In the genomic region with DNA sequence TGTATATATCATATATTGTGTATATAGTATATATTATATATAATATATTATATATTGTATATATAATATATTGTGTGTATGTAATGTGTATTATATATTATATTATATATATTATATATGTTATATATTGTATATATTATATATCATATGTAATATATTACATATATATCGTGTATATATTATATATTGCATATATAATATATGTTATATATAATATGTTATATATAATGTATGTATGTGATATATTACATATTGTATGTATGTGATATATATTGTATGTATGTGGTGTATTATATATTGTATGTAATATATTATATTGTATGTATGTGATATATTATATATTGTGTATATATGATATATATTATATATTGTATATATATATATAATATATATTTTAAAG, we compare ENCODE assay signal across 30 cellular contexts. TPM values are rescaled to one million over a fixed set of nuclear protein-coding genes. Genes with fewer than 3 reads are reported as not detected.
"Had no signal": no experiment of that assay in that cellular context is flagged by ENCODE, and none has a peak within 500 bp of the region (broad histone marks: within the 10 kb centered on the region; RNA-seq: fewer than 3 reads in every experiment).

No MANE protein-coding gene starts in this region.

- H3K27me3 ChIP-seq: body of pancreas, colonic mucosa, esophagus muscularis mucosa, foreskin keratinocyte, gastroesophageal sphincter had no signal

- H3K4me3 Mint-ChIP-seq: activated B cell treated with CpG ODN at 0.5 μM for 24 hours; activated CD8-positive, alpha-beta T cell treated with anti-CD3 and anti-CD28 coated beads for 36 hours; activated naive CD8-positive, alpha-beta T cell; activated T-cell treated with anti-CD3 and anti-CD28 coated beads, Interleukin-2, amount 50 U/mL, for 4 hours; activated T-helper 17 cell treated with anti-CD3 and anti-CD28 coated beads, Interleukin-2, amount 50 U/mL, for 72 hours; dendritic cell treated with granulocyte-macrophage colony-stimulating factor and Interleukin-4, amounts not matched to agents 40 ng/mL and 50 ng/mL, for 4 days; endodermal cell; T-helper 17 cell; T-helper 2 cell treated with Interferon-gamma antibody and Interleukin-4, amounts not matched to agents 5 μg/mL and 100 μg/mL, for 36 hours had no signal

- H3K27ac ChIP-seq: body of pancreas, colonic mucosa, dorsolateral prefrontal cortex, esophagus muscularis mucosa, foreskin keratinocyte, gastroesophageal sphincter, WERI-Rb-1 had no signal

- DNase-seq: activated B cell treated with CpG ODN at 0.5 μM for 24 hours; activated CD4-positive, alpha-beta T cell treated with anti-CD3 and anti-CD28 coated beads for 48 hours; activated CD4-positive, alpha-beta T cell treated with anti-CD3 and anti-CD28 coated beads, Interleukin-2, amount 50 U/mL, for 1 hour; activated CD4-positive, alpha-beta T cell treated with anti-CD3 and anti-CD28 coated beads, Interleukin-2, amount 50 U/mL, for 48 hours; activated CD8-positive, alpha-beta memory T cell treated with anti-CD3 and anti-CD28 coated beads for 24 hours; activated CD8-positive, alpha-beta T cell treated with anti-CD3 and anti-CD28 coated beads for 36 hours; activated effector memory CD4-positive, alpha-beta T cell treated with Interleukin-2 at 50 U/mL for 16 hours; activated gamma-delta T cell treated with Interleukin-2 at 50 U/mL for 16 hours; activated naive CD4-positive, alpha-beta T cell treated with anti-CD3 and anti-CD28 coated beads, Interleukin-2, amount 50 U/mL, for 16 hours; activated naive CD4-positive, alpha-beta T cell treated with Interleukin-2 at 50 U/mL for 16 hours; activated T-cell treated with anti-CD3 and anti-CD28 coated beads, Interleukin-2, amount 50 U/mL, for 4 hours; amniotic stem cell; aorta; body of pancreas; caudate nucleus; colonic mucosa; dorsolateral prefrontal cortex; effector memory CD4-positive, alpha-beta T cell; endodermal cell; foreskin keratinocyte; T-helper 1 cell; T-helper 17 cell; T1000; WERI-Rb-1 had no signal

- H3K4me3 ChIP-seq: body of pancreas, colonic mucosa, dorsolateral prefrontal cortex, esophagus muscularis mucosa, gastroesophageal sphincter had no signal

- H3K36me3 Mint-ChIP-seq: activated naive CD8-positive, alpha-beta T cell had no signal

- H3K27me3 Mint-ChIP-seq: activated B cell treated with CpG ODN at 0.5 μM for 24 hours; activated CD8-positive, alpha-beta T cell treated with anti-CD3 and anti-CD28 coated beads for 36 hours; activated T-helper 17 cell treated with anti-CD3 and anti-CD28 coated beads, Interleukin-2, amount 50 U/mL, for 72 hours; dendritic cell treated with granulocyte-macrophage colony-stimulating factor and Interleukin-4, amounts not matched to agents 40 ng/mL and 50 ng/mL, for 4 days; T-helper 17 cell had no signal

- H3K9me3 ChIP-seq: body of pancreas, colonic mucosa, esophagus muscularis mucosa, gastroesophageal sphincter had no signal

- H3K27ac Mint-ChIP-seq: activated B cell treated with CpG ODN at 0.5 μM for 24 hours; activated CD8-positive, alpha-beta T cell treated with anti-CD3 and anti-CD28 coated beads for 36 hours; activated naive CD8-positive, alpha-beta T cell; activated T-helper 17 cell treated with anti-CD3 and anti-CD28 coated beads, Interleukin-2, amount 50 U/mL, for 72 hours; dendritic cell treated with granulocyte-macrophage colony-stimulating factor and Interleukin-4, amounts not matched to agents 40 ng/mL and 50 ng/mL, for 4 days; endodermal cell; T-helper 17 cell; T-helper 2 cell treated with Interferon-gamma antibody and Interleukin-4, amounts not matched to agents 5 μg/mL and 100 μg/mL, for 36 hours had no signal

- H3K4me1 ChIP-seq: body of pancreas, colonic mucosa, esophagus muscularis mucosa, foreskin keratinocyte, gastroesophageal sphincter had no signal

- H3K36me3 ChIP-seq: colonic mucosa, esophagus muscularis mucosa, gastroesophageal sphincter, WERI-Rb-1 had no signal

- H3K9me3 Mint-ChIP-seq: activated B cell treated with CpG ODN at 0.5 μM for 24 hours; activated CD8-positive, alpha-beta T cell treated with anti-CD3 and anti-CD28 coated beads for 36 hours; activated T-cell treated with anti-CD3 and anti-CD28 coated beads, Interleukin-2, amount 50 U/mL, for 4 hours; activated T-helper 17 cell treated with anti-CD3 and anti-CD28 coated beads, Interleukin-2, amount 50 U/mL, for 72 hours; dendritic cell treated with granulocyte-macrophage colony-stimulating factor and Interleukin-4, amounts not matched to agents 40 ng/mL and 50 ng/mL, for 4 days; T-helper 2 cell treated with Interferon-gamma antibody and Interleukin-4, amounts not matched to agents 5 μg/mL and 100 μg/mL, for 36 hours had no signal

- H3K4me1 Mint-ChIP-seq: activated B cell treated with CpG ODN at 0.5 μM for 24 hours; activated T-helper 17 cell treated with anti-CD3 and anti-CD28 coated beads, Interleukin-2, amount 50 U/mL, for 72 hours; endodermal cell had no signal

RNA-seq across cellular contexts. Expression of a gene that starts 30.5 kb away (rescaled TPM):
- polyA plus RNA-seq: foreskin keratinocyte had no signal
